Comparison of ENCODE assay signal across 1 cellular context in genomic region chr7:30146127-30146612, GRCh38.
TF ChIP-seq lines count a peak whose summit lies in the region.

No MANE protein-coding gene starts in this region.

TF ChIP-seq in GM23338, 12 proteins besides CTCF, POLR2A, EP300 and RAD21 (continued from another document):
- no peak for TF ChIP-seq ZNF462 (CRISPR knock-in tag; IDR thresholded peaks at IDR 0.05)
TF ChIP-seq in GM23338: peak in this region for 0.
